9 cellular contexts compared by ENCODE assay signal in the genomic region with DNA sequence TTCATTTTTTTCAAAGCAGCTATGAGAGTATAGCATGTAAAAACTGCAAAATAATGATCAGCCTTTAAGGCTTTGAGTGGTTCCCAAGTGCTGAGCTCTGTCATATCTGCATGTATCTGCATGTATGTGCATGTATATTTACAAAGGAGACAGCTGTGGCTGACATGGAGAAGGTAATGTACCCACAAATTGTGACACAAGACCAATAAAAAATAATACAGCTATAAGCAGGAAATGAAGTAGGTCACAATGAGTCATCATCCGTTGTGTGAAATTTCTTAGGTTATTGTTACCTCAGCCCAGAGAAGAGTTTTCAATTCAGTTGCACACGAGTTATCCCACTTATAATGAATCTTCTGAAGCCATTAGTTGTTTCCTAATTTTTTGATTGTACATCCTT.
DNase-seq lines count a peak whose midpoint lies in the region; ATAC-seq and TF ChIP-seq lines count a peak whose summit lies in the region.
"Had no signal": no experiment of that assay in that cellular context is flagged by ENCODE, and none has a peak within 500 bp of the region (broad histone marks: within the 10 kb centered on the region; RNA-seq: fewer than 3 reads in every experiment).

No MANE protein-coding gene starts in this region.

- peak overlapping the region; percentile 50 for H3K4me3 Mint-ChIP-seq in activated CD8-positive, alpha-beta memory T cell treated with anti-CD3 and anti-CD28 coated beads, Interleukin-2, amount 10 ng/mL, durations not matched to agents 7 days and 5 days
- H3K4me3 Mint-ChIP-seq: brain had no signal

- H3K4me1 Mint-ChIP-seq in activated CD8-positive, alpha-beta memory T cell treated with anti-CD3 and anti-CD28 coated beads, Interleukin-2, amount 10 ng/mL, durations not matched to agents 7 days and 5 days = peaks cover 70% of the 10 kb centered on the region
- H3K4me1 Mint-ChIP-seq: brain had no signal

- H3K27ac ChIP-seq in brain microvascular endothelial cell = no peak overlapping the region
- H3K27ac ChIP-seq in prostate gland = peak overlapping the region; percentile 44 to 47
- H3K27ac ChIP-seq in testis = no peak overlapping the region

- H3K36me3 ChIP-seq in brain microvascular endothelial cell (replicated peaks) (no peaks in the 10 kb centered on the region), prostate gland (no peaks in the 10 kb centered on the region), testis (ENCODE audit: low read depth, missing control alignments) (no peaks in the 10 kb centered on the region)

- peak overlapping the region; percentile 93 for H3K27ac Mint-ChIP-seq in activated CD8-positive, alpha-beta memory T cell treated with anti-CD3 and anti-CD28 coated beads, Interleukin-2, amount 10 ng/mL, durations not matched to agents 7 days and 5 days
- H3K27ac Mint-ChIP-seq: brain had no signal

- peak; percentile 90 for ATAC-seq in activated CD8-positive, alpha-beta memory T cell treated with anti-CD3 and anti-CD28 coated beads, Interleukin-2, amount 10 ng/mL, durations not matched to agents 7 days and 5 days
- no peak for ATAC-seq in HG03280 (IDR thresholded peaks at IDR 0.05; ENCODE audit: unreplicated experiment)

- no peaks in the 10 kb centered on the region for H3K4me1 ChIP-seq in prostate gland (replicated peaks)
- no peaks in the 10 kb centered on the region for H3K4me1 ChIP-seq in testis

- CTCF ChIA-PET in activated CD8-positive, alpha-beta memory T cell treated with anti-CD3 and anti-CD28 coated beads, Interleukin-2, amount 10 ng/mL, durations not matched to agents 7 days and 5 days (lab: Charles Lee) = interaction anchor here (0.9 to 2.0 kb wide), 5 partner anchors 24 to 79 kb away, joined by 3 to 5 read pairs (median 4); partner anchors contain the start of gene ITM2B

- H3K27me3 Mint-ChIP-seq in activated CD8-positive, alpha-beta memory T cell treated with anti-CD3 and anti-CD28 coated beads, Interleukin-2, amount 10 ng/mL, durations not matched to agents 7 days and 5 days = no peaks in the 10 kb centered on the region
- H3K27me3 Mint-ChIP-seq: brain had no signal

- no peaks in the 10 kb centered on the region for H3K9me3 ChIP-seq in prostate gland
- H3K9me3 ChIP-seq in testis = no peaks in the 10 kb centered on the region

- H3K4me3 ChIP-seq in brain microvascular endothelial cell (ENCODE audit: low read depth, low read length) = no peak overlapping the region
- no peak overlapping the region for H3K4me3 ChIP-seq in prostate gland
- H3K4me3 ChIP-seq in testis = no peak overlapping the region

- WGBS in prostate gland = 20% methylated on average over 2 of the region's 2 CpGs
- WGBS in testis, 2 donors = 78 to 82% methylated on average over 2 of the region's 2 CpGs

- H3K9me3 Mint-ChIP-seq in activated CD8-positive, alpha-beta memory T cell treated with anti-CD3 and anti-CD28 coated beads, Interleukin-2, amount 10 ng/mL, durations not matched to agents 7 days and 5 days (ENCODE audit: low read depth) = no peaks in the 10 kb centered on the region
- H3K9me3 Mint-ChIP-seq: brain had no signal

- peaks cover 1% of the 10 kb centered on the region for H3K36me3 Mint-ChIP-seq in activated CD8-positive, alpha-beta memory T cell treated with anti-CD3 and anti-CD28 coated beads, Interleukin-2, amount 10 ng/mL, durations not matched to agents 7 days and 5 days
- H3K36me3 Mint-ChIP-seq: brain had no signal

- intact Hi-C loops in prostate gland (cut with DNase I) (no loop called here), testis (cut with DNase I; ENCODE audit: low total_unique reads) (no loop called here)

- in situ Hi-C loops in brain microvascular endothelial cell (cut with HindIII; ENCODE audit: low pct_ligation_motif_present, low sequenced_read_pairs) = no loop called here

- TF ChIP-seq CTCF in brain microvascular endothelial cell (IDR thresholded peaks at IDR 0.05; ENCODE audit: low read depth, low read length, missing control alignments) = no peak
- no peak for TF ChIP-seq CTCF in prostate gland (IDR thresholded peaks at IDR 0.05)
- TF ChIP-seq CTCF in testis (IDR thresholded peaks at IDR 0.05) = no peak

- peak; percentile 49 for DNase-seq in activated CD8-positive, alpha-beta memory T cell treated with anti-CD3 and anti-CD28 coated beads, Interleukin-2, amount 10 ng/mL, durations not matched to agents 7 days and 5 days
- DNase-seq in activated CD8-positive, alpha-beta memory T cell treated with anti-CD3 and anti-CD28 coated beads, Interleukin-2, amount 50 U/mL, for 48 hours = no peak
- DNase-seq in NAMALWA (ENCODE audit: low spot score) (peak; percentile 24), brain microvascular endothelial cell (peak; percentile 40), prostate gland (ENCODE audit: low spot score) (peak; percentile 53), testis (no peak)
- DNase-seq in activated effector memory CD4-positive, alpha-beta T cell treated with anti-CD3 and anti-CD28 coated beads, Interleukin-2, amount 50 U/mL, for 16 hours = no peak

- no peak for TF ChIP-seq POLR2A in prostate gland (IDR thresholded peaks at IDR 0.05)
- TF ChIP-seq POLR2A in testis (IDR thresholded peaks at IDR 0.05) = no peak

- H3K27me3 ChIP-seq in brain microvascular endothelial cell (replicated peaks) = no peaks in the 10 kb centered on the region
- H3K27me3 ChIP-seq in prostate gland (replicated peaks; ENCODE audit: insufficient read depth) = no peaks in the 10 kb centered on the region
- H3K27me3 ChIP-seq in testis = no peaks in the 10 kb centered on the region

Comparison
In these comparisons a context has a peak if more than half of its experiments do, and no peak if none do; other contexts are left out.
1. DNase-seq: peak in activated CD8-positive, alpha-beta memory T cell treated with anti-CD3 and anti-CD28 coated beads, Interleukin-2, amount 10 ng/mL, durations not matched to agents 7 days and 5 days (single experiment), NAMALWA (single experiment), brain microvascular endothelial cell (single experiment) and prostate gland (single experiment); none in activated CD8-positive, alpha-beta memory T cell treated with anti-CD3 and anti-CD28 coated beads, Interleukin-2, amount 50 U/mL, for 48 hours (single experiment), activated effector memory CD4-positive, alpha-beta T cell treated with anti-CD3 and anti-CD28 coated beads, Interleukin-2, amount 50 U/mL, for 16 hours (single experiment) and testis (single experiment).
2. H3K27ac ChIP-seq: peak in prostate gland (2 of 2); none in brain microvascular endothelial cell (single experiment) and testis (0 of 2).